Comparison of ENCODE assay signal across 14 cellular contexts in genomic region chr9:13557724-13558123, GRCh38.
"Had no signal": no experiment of that assay in that cellular context is flagged by ENCODE, and none has a peak within 500 bp of the region (broad histone marks: within the 10 kb centered on the region; RNA-seq: fewer than 3 reads in every experiment).

No MANE protein-coding gene starts in this region.

- H3K27ac Mint-ChIP-seq: activated CD8-positive, alpha-beta memory T cell treated with anti-CD3 and anti-CD28 coated beads, Interleukin-2, amount 10 ng/mL, durations not matched to agents 7 days and 5 days; activated naive CD4-positive, alpha-beta T cell treated with anti-CD3 and anti-CD28 coated beads, Interleukin-2, amount 50 U/mL, for 24 hours; nephron progenitor cell had no signal

- ATAC-seq: activated CD8-positive, alpha-beta memory T cell treated with anti-CD3 and anti-CD28 coated beads, Interleukin-2, amount 10 ng/mL, durations not matched to agents 7 days and 5 days; activated T-cell treated with anti-CD3 and anti-CD28 coated beads, Interleukin-2, amount 50 U/mL, for 4 hours; gastroesophageal sphincter had no signal

- H3K36me3 Mint-ChIP-seq: activated CD8-positive, alpha-beta memory T cell treated with anti-CD3 and anti-CD28 coated beads, Interleukin-2, amount 10 ng/mL, durations not matched to agents 7 days and 5 days; activated naive CD4-positive, alpha-beta T cell treated with anti-CD3 and anti-CD28 coated beads, Interleukin-2, amount 50 U/mL, for 24 hours had no signal

- DNase-seq: activated CD4-positive, alpha-beta T cell treated with anti-CD3 and anti-CD28 coated beads, Interleukin-2, amount 50 U/mL, for 48 hours; activated CD8-positive, alpha-beta memory T cell treated with anti-CD3 and anti-CD28 coated beads, Interleukin-2, amount 10 ng/mL, durations not matched to agents 7 days and 5 days; activated effector memory CD4-positive, alpha-beta T cell treated with Interleukin-2 at 50 U/mL for 16 hours; activated T-cell treated with anti-CD3 and anti-CD28 coated beads, Interleukin-2, amount 50 U/mL, for 4 hours; colonic mucosa; kidney; nephron progenitor cell; stimulated activated CD4-positive, alpha-beta T cell treated with anti-CD3 and anti-CD28 coated beads, Interleukin-12 subunit alpha, Interleukin-12 subunit beta, amount 100 ng/mL, for 4 hours; stimulated activated CD4-positive, alpha-beta T cell treated with anti-CD3 and anti-CD28 coated beads, Interleukin-2, amount 100 ng/mL, for 24 hours; tibial artery; uterus; WERI-Rb-1 had no signal
